9 cellular contexts compared by ENCODE assay signal in the genomic region with DNA sequence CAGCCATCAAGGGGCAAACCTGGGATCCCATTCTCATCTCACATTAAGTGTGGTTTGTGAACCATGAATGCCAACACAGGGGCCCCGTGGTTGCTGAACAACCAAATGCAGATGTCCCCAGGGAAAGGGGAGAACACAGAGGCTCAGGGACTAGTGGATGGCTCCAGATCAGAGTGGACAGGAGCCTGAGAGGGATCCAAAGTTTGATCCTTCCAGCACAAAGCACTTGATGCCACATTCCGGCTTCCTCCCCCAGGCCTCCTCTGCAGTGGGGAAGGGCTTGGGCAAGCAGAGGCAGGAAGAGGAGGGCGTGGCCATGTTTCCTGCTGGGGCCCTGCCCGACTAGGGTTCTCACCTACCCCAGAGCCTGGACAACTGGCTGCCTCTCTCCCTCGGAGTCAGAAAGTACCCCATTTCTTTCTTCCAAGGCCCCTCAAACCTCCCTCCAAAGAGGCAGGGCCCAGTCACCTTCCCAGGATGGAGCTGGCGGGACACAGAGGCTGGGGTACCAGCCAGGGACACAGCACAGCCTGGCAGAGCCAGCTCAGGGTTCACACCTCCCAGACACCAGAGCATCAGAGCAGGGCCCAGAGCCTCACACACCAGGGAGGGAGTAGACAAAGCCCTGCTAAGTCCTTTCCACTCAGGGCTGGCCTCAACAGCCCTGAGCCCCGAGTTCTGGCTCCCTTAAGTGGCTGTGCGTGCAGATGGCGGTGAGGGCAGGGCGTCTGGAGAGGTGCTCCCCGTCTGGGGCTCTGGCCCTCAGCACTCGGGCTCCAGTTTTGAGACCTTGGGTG. TPM values are rescaled to one million over a fixed set of nuclear protein-coding genes. Genes with fewer than 3 reads are reported as not detected.
A peak's percentile ranks its signal among the peaks of the same experiment; 100 is the strongest.
DNase-seq lines count a peak whose midpoint lies in the region; ATAC-seq and TF ChIP-seq lines count a peak whose summit lies in the region.
"Had no signal": no experiment of that assay in that cellular context is flagged by ENCODE, and none has a peak within 500 bp of the region (broad histone marks: within the 10 kb centered on the region; RNA-seq: fewer than 3 reads in every experiment).

No MANE protein-coding gene starts in this region.

- H3K4me1 ChIP-seq in ascending aorta = peaks cover 0 to 15% of the 10 kb centered on the region in 2 donors

- TF ChIP-seq CTCF in astrocyte of the spinal cord (IDR thresholded peaks at IDR 0.05; ENCODE audit: low read depth, low read length) (no peak), ascending aorta (IDR thresholded peaks at IDR 0.05) (no peak)

- in situ Hi-C loops in astrocyte of the spinal cord (cut with HindIII; ENCODE audit: low sequenced_read_pairs) = no loop called here

- intact Hi-C loops in ascending aorta (cut with DNase I) = loop anchor here (5.0 kb wide), 1 partner anchor 179 kb away; a partner anchor contains a TSS

- ATAC-seq in GM19023 (IDR thresholded peaks at IDR 0.05; ENCODE audit: unreplicated experiment) = no peak

- no peaks in the 10 kb centered on the region for H3K36me3 ChIP-seq in ascending aorta
- H3K36me3 ChIP-seq: thoracic aorta had no signal

- no peak overlapping the region for H3K27ac ChIP-seq in ascending aorta

- H3K27me3 ChIP-seq in ascending aorta = no peaks in the 10 kb centered on the region

- DNase-seq in activated gamma-delta T cell treated with Interleukin-2 at 50 U/mL for 16 hours (peak; percentile 75), activated gamma-delta T cell (lab: John Stamatoyannopoulos, UW) (no peak), SKM-1 (lab: John Stamatoyannopoulos, UW; ENCODE audit: unreplicated experiment) (peak; percentile 64), astrocyte of the spinal cord (ENCODE audit: low read depth, low spot score) (peak; percentile 13), left kidney (ENCODE audit: low read depth, low spot score) (peak; percentile 91), ascending aorta (ENCODE audit: low spot score in 2 of 2) (no peak)
- peak; percentile 37 to 41 for DNase-seq in stimulated activated CD8-positive, alpha-beta memory T cell treated with anti-CD3 and anti-CD28 coated beads, Interleukin-7, amount 100 ng/mL, for 1 hour (ENCODE audit: low read depth in 2 of 2)

- no peaks in the 10 kb centered on the region for H3K9me3 ChIP-seq in ascending aorta
- H3K9me3 ChIP-seq: thoracic aorta had no signal

- H3K4me3 ChIP-seq in astrocyte of the spinal cord (ENCODE audit: low read depth, low read length) = no peak overlapping the region
- H3K4me3 ChIP-seq in ascending aorta = peak overlapping the region in 1 of 2 donors; percentile 85

RNA-seq across cellular contexts. Expression of a gene that starts 4.3 kb away (rescaled TPM):
- total RNA-seq in ascending aorta = 24.1 TPM

RNA-seq across cellular contexts. Expression of a gene that starts 7.6 kb away (rescaled TPM):
- total RNA-seq in ascending aorta = not detected
- total RNA-seq: thoracic aorta had no signal

Comparison
In these comparisons a context has a peak if more than half of its experiments do, and no peak if none do; other contexts are left out.
1. DNase-seq: peak in activated gamma-delta T cell treated with Interleukin-2 at 50 U/mL for 16 hours (single experiment), SKM-1 (single experiment), astrocyte of the spinal cord (single experiment), left kidney (single experiment) and stimulated activated CD8-positive, alpha-beta memory T cell treated with anti-CD3 and anti-CD28 coated beads, Interleukin-7, amount 100 ng/mL, for 1 hour (2 of 2); none in activated gamma-delta T cell (single experiment) and ascending aorta (0 of 2).